Comparison of ENCODE assay signal across 1 cellular context in genomic region chr1:156282479-156283222, GRCh38.
A peak's percentile ranks its signal among the peaks of the same experiment; 100 is the strongest.
TF ChIP-seq lines count a peak whose summit lies in the region.

SMG5 (minus strand) TSS chr1:156282825; CDS start chr1:156282680, 145 bp downstream.

TF ChIP-seq in HepG2, 621 proteins besides CTCF, POLR2A, EP300 and RAD21 (continued from another document and continues in another):
- TF ChIP-seq, protein P1, sequence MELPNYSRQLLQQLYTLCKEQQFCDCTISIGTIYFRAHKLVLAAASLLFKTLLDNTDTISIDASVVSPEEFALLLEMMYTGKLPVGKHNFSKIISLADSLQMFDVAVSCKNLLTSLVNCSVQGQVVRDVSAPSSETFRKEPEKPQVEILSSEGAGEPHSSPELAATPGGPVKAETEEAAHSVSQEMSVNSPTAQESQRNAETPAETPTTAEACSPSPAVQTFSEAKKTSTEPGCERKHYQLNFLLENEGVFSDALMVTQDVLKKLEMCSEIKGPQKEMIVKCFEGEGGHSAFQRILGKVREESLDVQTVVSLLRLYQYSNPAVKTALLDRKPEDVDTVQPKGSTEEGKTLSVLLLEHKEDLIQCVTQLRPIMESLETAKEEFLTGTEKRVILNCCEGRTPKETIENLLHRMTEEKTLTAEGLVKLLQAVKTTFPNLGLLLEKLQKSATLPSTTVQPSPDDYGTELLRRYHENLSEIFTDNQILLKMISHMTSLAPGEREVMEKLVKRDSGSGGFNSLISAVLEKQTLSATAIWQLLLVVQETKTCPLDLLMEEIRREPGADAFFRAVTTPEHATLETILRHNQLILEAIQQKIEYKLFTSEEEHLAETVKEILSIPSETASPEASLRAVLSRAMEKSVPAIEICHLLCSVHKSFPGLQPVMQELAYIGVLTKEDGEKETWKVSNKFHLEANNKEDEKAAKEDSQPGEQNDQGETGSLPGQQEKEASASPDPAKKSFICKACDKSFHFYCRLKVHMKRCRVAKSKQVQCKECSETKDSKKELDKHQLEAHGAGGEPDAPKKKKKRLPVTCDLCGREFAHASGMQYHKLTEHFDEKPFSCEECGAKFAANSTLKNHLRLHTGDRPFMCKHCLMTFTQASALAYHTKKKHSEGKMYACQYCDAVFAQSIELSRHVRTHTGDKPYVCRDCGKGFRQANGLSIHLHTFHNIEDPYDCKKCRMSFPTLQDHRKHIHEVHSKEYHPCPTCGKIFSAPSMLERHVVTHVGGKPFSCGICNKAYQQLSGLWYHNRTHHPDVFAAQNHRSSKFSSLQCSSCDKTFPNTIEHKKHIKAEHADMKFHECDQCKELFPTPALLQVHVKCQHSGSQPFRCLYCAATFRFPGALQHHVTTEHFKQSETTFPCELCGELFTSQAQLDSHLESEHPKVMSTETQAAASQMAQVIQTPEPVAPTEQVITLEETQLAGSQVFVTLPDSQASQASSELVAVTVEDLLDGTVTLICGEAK (IDR thresholded peaks at IDR 0.05), result peak; percentile 100
- TF ChIP-seq, protein P1 (CRISPR knock-in tag; IDR thresholded peaks at IDR 0.05), result peak; percentile 100
- peak; percentile 91 for TF ChIP-seq ZNF772 (CRISPR knock-in tag; IDR thresholded peaks at IDR 0.05)
- TF ChIP-seq REPIN1 (CRISPR knock-in tag; IDR thresholded peaks at IDR 0.05; ENCODE audit: borderline replicate concordance, low read depth), result peak; percentile 77; the same call in 1 of the 2 replicates
- no peak for TF ChIP-seq ZNF33A (CRISPR knock-in tag; IDR thresholded peaks at IDR 0.05; ENCODE audit: borderline replicate concordance)
- peak; percentile 99 for TF ChIP-seq YEATS2 (CRISPR knock-in tag; IDR thresholded peaks at IDR 0.05; ENCODE audit: borderline replicate concordance)
- no peak; the same call in 1 of the 2 replicates for TF ChIP-seq POLR2AphosphoS2 (IDR thresholded peaks at IDR 0.05; ENCODE audit: low read depth, low read length)
- TF ChIP-seq KLF16 (CRISPR knock-in tag; IDR thresholded peaks at IDR 0.05), result peak in 1 of 2 experiments; percentile 94; a peak in 2 of 4 replicates
- TF ChIP-seq ZNF567 (CRISPR knock-in tag; IDR thresholded peaks at IDR 0.05; ENCODE audit: borderline replicate concordance), result no peak; the same call in 1 of the 2 replicates
- TF ChIP-seq, protein P2, sequence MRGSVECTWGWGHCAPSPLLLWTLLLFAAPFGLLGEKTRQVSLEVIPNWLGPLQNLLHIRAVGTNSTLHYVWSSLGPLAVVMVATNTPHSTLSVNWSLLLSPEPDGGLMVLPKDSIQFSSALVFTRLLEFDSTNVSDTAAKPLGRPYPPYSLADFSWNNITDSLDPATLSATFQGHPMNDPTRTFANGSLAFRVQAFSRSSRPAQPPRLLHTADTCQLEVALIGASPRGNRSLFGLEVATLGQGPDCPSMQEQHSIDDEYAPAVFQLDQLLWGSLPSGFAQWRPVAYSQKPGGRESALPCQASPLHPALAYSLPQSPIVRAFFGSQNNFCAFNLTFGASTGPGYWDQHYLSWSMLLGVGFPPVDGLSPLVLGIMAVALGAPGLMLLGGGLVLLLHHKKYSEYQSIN (CRISPR knock-in tag; IDR thresholded peaks at IDR 0.05; ENCODE audit: borderline replicate concordance), result no peak
- no peak for TF ChIP-seq ZNF713 (CRISPR knock-in tag; IDR thresholded peaks at IDR 0.05)
- TF ChIP-seq, protein P3, sequence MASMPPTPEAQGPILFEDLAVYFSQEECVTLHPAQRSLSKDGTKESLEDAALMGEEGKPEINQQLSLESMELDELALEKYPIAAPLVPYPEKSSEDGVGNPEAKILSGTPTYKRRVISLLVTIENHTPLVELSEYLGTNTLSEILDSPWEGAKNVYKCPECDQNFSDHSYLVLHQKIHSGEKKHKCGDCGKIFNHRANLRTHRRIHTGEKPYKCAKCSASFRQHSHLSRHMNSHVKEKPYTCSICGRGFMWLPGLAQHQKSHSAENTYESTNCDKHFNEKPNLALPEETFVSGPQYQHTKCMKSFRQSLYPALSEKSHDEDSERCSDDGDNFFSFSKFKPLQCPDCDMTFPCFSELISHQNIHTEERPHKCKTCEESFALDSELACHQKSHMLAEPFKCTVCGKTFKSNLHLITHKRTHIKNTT (CRISPR knock-in tag; IDR thresholded peaks at IDR 0.05), result no peak
- peak; percentile 78; the same call in 1 of the 2 replicates for TF ChIP-seq ZNF747 (CRISPR knock-in tag; IDR thresholded peaks at IDR 0.05; ENCODE audit: borderline replicate concordance)
- TF ChIP-seq, protein P4, sequence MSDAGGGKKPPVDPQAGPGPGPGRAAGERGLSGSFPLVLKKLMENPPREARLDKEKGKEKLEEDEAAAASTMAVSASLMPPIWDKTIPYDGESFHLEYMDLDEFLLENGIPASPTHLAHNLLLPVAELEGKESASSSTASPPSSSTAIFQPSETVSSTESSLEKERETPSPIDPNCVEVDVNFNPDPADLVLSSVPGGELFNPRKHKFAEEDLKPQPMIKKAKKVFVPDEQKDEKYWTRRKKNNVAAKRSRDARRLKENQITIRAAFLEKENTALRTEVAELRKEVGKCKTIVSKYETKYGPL (CRISPR knock-in tag; IDR thresholded peaks at IDR 0.05), result no peak
- peak; percentile 74 for TF ChIP-seq NFRKB (IDR thresholded peaks at IDR 0.05)
- TF ChIP-seq TFDP2 (CRISPR knock-in tag; IDR thresholded peaks at IDR 0.05), result peak; percentile 93
- TF ChIP-seq XBP1 (CRISPR knock-in tag; IDR thresholded peaks at IDR 0.05), result no peak
- TF ChIP-seq, protein P5, sequence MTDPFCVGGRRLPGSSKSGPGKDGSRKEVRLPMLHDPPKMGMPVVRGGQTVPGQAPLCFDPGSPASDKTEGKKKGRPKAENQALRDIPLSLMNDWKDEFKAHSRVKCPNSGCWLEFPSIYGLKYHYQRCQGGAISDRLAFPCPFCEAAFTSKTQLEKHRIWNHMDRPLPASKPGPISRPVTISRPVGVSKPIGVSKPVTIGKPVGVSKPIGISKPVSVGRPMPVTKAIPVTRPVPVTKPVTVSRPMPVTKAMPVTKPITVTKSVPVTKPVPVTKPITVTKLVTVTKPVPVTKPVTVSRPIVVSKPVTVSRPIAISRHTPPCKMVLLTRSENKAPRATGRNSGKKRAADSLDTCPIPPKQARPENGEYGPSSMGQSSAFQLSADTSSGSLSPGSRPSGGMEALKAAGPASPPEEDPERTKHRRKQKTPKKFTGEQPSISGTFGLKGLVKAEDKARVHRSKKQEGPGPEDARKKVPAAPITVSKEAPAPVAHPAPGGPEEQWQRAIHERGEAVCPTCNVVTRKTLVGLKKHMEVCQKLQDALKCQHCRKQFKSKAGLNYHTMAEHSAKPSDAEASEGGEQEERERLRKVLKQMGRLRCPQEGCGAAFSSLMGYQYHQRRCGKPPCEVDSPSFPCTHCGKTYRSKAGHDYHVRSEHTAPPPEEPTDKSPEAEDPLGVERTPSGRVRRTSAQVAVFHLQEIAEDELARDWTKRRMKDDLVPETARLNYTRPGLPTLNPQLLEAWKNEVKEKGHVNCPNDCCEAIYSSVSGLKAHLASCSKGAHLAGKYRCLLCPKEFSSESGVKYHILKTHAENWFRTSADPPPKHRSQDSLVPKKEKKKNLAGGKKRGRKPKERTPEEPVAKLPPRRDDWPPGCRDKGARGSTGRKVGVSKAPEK (CRISPR knock-in tag; IDR thresholded peaks at IDR 0.05; ENCODE audit: borderline replicate concordance), result no peak
- TF ChIP-seq NCOA5 (CRISPR knock-in tag; IDR thresholded peaks at IDR 0.05), result no peak
- TF ChIP-seq MXI1 (IDR thresholded peaks at IDR 0.05; ENCODE audit: borderline replicate concordance, low read depth, low read length), result peak; percentile 93
- TF ChIP-seq ZNF350 (CRISPR knock-in tag; IDR thresholded peaks at IDR 0.05; ENCODE audit: borderline replicate concordance, low read depth), result peak; percentile 73; the same call in 1 of the 2 replicates
- TF ChIP-seq, protein P6, sequence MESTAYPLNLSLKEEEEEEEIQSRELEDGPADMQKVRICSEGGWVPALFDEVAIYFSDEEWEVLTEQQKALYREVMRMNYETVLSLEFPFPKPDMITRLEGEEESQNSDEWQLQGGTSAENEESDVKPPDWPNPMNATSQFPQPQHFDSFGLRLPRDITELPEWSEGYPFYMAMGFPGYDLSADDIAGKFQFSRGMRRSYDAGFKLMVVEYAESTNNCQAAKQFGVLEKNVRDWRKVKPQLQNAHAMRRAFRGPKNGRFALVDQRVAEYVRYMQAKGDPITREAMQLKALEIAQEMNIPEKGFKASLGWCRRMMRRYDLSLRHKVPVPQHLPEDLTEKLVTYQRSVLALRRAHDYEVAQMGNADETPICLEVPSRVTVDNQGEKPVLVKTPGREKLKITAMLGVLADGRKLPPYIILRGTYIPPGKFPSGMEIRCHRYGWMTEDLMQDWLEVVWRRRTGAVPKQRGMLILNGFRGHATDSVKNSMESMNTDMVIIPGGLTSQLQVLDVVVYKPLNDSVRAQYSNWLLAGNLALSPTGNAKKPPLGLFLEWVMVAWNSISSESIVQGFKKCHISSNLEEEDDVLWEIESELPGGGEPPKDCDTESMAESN (CRISPR knock-in tag; conservative IDR thresholded peaks at IDR 0.05), result peak; percentile 42; the same call in 1 of the 2 replicates
- TF ChIP-seq, protein P7, sequence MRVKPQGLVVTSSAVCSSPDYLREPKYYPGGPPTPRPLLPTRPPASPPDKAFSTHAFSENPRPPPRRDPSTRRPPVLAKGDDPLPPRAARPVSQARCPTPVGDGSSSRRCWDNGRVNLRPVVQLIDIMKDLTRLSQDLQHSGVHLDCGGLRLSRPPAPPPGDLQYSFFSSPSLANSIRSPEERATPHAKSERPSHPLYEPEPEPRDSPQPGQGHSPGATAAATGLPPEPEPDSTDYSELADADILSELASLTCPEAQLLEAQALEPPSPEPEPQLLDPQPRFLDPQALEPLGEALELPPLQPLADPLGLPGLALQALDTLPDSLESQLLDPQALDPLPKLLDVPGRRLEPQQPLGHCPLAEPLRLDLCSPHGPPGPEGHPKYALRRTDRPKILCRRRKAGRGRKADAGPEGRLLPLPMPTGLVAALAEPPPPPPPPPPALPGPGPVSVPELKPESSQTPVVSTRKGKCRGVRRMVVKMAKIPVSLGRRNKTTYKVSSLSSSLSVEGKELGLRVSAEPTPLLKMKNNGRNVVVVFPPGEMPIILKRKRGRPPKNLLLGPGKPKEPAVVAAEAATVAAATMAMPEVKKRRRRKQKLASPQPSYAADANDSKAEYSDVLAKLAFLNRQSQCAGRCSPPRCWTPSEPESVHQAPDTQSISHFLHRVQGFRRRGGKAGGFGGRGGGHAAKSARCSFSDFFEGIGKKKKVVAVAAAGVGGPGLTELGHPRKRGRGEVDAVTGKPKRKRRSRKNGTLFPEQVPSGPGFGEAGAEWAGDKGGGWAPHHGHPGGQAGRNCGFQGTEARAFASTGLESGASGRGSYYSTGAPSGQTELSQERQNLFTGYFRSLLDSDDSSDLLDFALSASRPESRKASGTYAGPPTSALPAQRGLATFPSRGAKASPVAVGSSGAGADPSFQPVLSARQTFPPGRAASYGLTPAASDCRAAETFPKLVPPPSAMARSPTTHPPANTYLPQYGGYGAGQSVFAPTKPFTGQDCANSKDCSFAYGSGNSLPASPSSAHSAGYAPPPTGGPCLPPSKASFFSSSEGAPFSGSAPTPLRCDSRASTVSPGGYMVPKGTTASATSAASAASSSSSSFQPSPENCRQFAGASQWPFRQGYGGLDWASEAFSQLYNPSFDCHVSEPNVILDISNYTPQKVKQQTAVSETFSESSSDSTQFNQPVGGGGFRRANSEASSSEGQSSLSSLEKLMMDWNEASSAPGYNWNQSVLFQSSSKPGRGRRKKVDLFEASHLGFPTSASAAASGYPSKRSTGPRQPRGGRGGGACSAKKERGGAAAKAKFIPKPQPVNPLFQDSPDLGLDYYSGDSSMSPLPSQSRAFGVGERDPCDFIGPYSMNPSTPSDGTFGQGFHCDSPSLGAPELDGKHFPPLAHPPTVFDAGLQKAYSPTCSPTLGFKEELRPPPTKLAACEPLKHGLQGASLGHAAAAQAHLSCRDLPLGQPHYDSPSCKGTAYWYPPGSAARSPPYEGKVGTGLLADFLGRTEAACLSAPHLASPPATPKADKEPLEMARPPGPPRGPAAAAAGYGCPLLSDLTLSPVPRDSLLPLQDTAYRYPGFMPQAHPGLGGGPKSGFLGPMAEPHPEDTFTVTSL (CRISPR knock-in tag; IDR thresholded peaks at IDR 0.05; ENCODE audit: borderline replicate concordance), result no peak; the same call in 1 of the 2 replicates
- TF ChIP-seq, protein P8, sequence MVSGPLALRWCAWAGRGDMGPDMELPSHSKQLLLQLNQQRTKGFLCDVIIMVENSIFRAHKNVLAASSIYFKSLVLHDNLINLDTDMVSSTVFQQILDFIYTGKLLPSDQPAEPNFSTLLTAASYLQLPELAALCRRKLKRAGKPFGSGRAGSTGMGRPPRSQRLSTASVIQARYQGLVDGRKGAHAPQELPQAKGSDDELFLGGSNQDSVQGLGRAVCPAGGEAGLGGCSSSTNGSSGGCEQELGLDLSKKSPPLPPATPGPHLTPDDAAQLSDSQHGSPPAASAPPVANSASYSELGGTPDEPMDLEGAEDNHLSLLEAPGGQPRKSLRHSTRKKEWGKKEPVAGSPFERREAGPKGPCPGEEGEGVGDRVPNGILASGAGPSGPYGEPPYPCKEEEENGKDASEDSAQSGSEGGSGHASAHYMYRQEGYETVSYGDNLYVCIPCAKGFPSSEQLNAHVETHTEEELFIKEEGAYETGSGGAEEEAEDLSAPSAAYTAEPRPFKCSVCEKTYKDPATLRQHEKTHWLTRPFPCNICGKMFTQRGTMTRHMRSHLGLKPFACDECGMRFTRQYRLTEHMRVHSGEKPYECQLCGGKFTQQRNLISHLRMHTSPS (CRISPR knock-in tag; IDR thresholded peaks at IDR 0.05; ENCODE audit: low read depth), result no peak
- no peak; the same call in 1 of the 2 replicates for TF ChIP-seq MEIS1 (CRISPR knock-in tag; IDR thresholded peaks at IDR 0.05; ENCODE audit: borderline replicate concordance)
